ENCODE assay signal across 8 cellular contexts in the genomic region with DNA sequence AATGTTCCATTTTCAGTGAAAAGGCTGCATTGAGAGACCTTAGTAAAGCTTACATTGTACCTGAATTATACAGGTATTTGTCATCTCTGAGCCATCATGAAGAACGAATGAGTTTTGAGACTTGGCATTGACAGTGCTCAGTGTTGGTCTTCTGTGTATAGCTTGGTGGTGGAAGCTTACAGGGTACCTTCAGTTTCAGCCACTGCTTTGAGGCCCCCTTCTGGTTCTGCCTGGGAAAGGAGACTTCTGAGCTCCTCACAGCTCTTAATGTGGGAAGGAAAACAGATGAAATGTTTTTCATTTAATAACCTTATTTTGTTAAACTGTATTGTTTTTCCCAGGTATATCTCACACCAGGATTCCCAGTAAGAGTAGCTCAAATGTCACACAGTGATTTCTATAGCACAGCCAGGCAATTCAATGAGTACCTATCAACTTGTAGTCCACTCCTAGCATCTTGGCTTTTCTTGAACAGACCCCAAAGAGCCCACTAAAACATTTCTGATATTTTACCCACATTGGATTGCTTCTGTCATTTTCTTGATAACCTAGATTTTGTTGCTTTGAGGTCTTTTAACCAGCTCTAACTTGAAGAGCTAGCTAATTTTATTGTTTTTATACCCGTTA. TPM values are rescaled to one million over a fixed set of nuclear protein-coding genes. Genes with fewer than 3 reads are reported as not detected.
DNase-seq lines count a peak whose midpoint lies in the region; ATAC-seq, FAIRE-seq and TF ChIP-seq lines count a peak whose summit lies in the region.

No MANE protein-coding gene starts in this region.

- no peak overlapping the region for H3K4me3 Mint-ChIP-seq in CD4-positive, alpha-beta T cell
- H3K4me3 Mint-ChIP-seq in stimulated activated effector memory CD8-positive, alpha-beta T cell treated with anti-CD3 and anti-CD28 coated beads, Interleukin-12 subunit alpha, Interleukin-12 subunit beta, amount 100 ng/mL, for 72 hours, result no peak overlapping the region

- peak; percentile 40 for TF ChIP-seq CTCF in CD4-positive, alpha-beta T cell (IDR thresholded peaks at IDR 0.05)
- TF ChIP-seq CTCF in gastroesophageal sphincter (IDR thresholded peaks at IDR 0.05), result peak in 1 of 4 experiments; percentile 12

- CTCF ChIA-PET in CD4-positive, alpha-beta T cell (lab: Charles Lee), result interaction anchor here (0.7 kb wide), 1 partner anchor 48 kb away, joined by 3 read pairs; no protein-coding TSS in a partner anchor

- intact Hi-C loops in CD4-positive, alpha-beta T cell (cut with DNase I, micrococcal nuclease), result loop anchor here in 1 of 2 experiments (1.0 kb wide), 1 partner anchor 361 kb away; a partner anchor contains a TSS

- no peaks in the 10 kb centered on the region for H3K27me3 Mint-ChIP-seq in CD4-positive, alpha-beta T cell

- H3K36me3 ChIP-seq in gastroesophageal sphincter, result no peaks in the 10 kb centered on the region

- H3K27ac Mint-ChIP-seq in CD4-positive, alpha-beta T cell, result no peak overlapping the region
- H3K27ac Mint-ChIP-seq in stimulated activated effector memory CD8-positive, alpha-beta T cell treated with anti-CD3 and anti-CD28 coated beads, Interleukin-12 subunit alpha, Interleukin-12 subunit beta, amount 100 ng/mL, for 72 hours, result no peak overlapping the region

- no peaks in the 10 kb centered on the region for H3K9me3 ChIP-seq in CD4-positive, alpha-beta T cell (ENCODE audit: control insufficient read depth, low read length)
- H3K9me3 ChIP-seq in gastroesophageal sphincter, result no peaks in the 10 kb centered on the region

- peak in 7 of 10 experiments; percentile 1 to 21 (median 7) for DNase-seq in CD4-positive, alpha-beta T cell
- no peak for DNase-seq in GM18507 (ENCODE audit: extremely low spot score, insufficient read length, low read depth)
- peak; percentile 52 for DNase-seq in MV-4-11 (lab: John Stamatoyannopoulos, UW)
- peak; percentile 12 for DNase-seq in activated T-cell treated with anti-CD3 and anti-CD28 coated beads for 4 hours
- DNase-seq in hepatic stellate cell (ENCODE audit: low spot score), result peak; percentile 19
- DNase-seq in stimulated activated effector memory CD8-positive, alpha-beta T cell treated with anti-CD3 and anti-CD28 coated beads, Interleukin-12 subunit alpha, Interleukin-12 subunit beta, amount 100 ng/mL, for 72 hours (ENCODE audit: low spot score in 2 of 2), result no peak

- H3K36me3 Mint-ChIP-seq in CD4-positive, alpha-beta T cell (ENCODE audit: low read depth), result no peaks in the 10 kb centered on the region
- H3K36me3 Mint-ChIP-seq in stimulated activated effector memory CD8-positive, alpha-beta T cell treated with anti-CD3 and anti-CD28 coated beads, Interleukin-12 subunit alpha, Interleukin-12 subunit beta, amount 100 ng/mL, for 72 hours, result no peaks in the 10 kb centered on the region

- WGBS in gastroesophageal sphincter (ENCODE audit: low coverage in 1 of 2), 2 donors, result 51 to 100% methylated on average over 1 to 2 of the region's 2 CpGs

- peak; percentile 79 for FAIRE-seq in GM18507 (lab: Jason Lieb, UNC)

- TF ChIP-seq EP300 in gastroesophageal sphincter (IDR thresholded peaks at IDR 0.05), result no peak

- peaks cover 0 to 8% (median 0%) of the 10 kb centered on the region in 3 donors for H3K4me1 ChIP-seq in gastroesophageal sphincter

- H3K4me3 ChIP-seq in gastroesophageal sphincter, result no peak overlapping the region

- POLR2A ChIA-PET in CD4-positive, alpha-beta T cell (lab: Charles Lee), result interaction anchor here (1.1 kb wide), 1 partner anchor 361 kb away, joined by 3 read pairs; a partner anchor contains a TSS

- peak; percentile 67 for ATAC-seq in CD4-positive, alpha-beta T cell (ENCODE audit: poor library complexity)
- peak; percentile 92 for ATAC-seq in HG02763 (IDR thresholded peaks at IDR 0.05; ENCODE audit: unreplicated experiment)
- peak; percentile 83 for ATAC-seq in stimulated activated effector memory CD8-positive, alpha-beta T cell treated with anti-CD3 and anti-CD28 coated beads, Interleukin-12 subunit alpha, Interleukin-12 subunit beta, amount 100 ng/mL, for 72 hours
- ATAC-seq in gastroesophageal sphincter, result no peak

- H3K9me3 Mint-ChIP-seq in CD4-positive, alpha-beta T cell, result no peaks in the 10 kb centered on the region
- H3K9me3 Mint-ChIP-seq in stimulated activated effector memory CD8-positive, alpha-beta T cell treated with anti-CD3 and anti-CD28 coated beads, Interleukin-12 subunit alpha, Interleukin-12 subunit beta, amount 100 ng/mL, for 72 hours, result no peaks in the 10 kb centered on the region

- no peak overlapping the region for H3K27ac ChIP-seq in CD4-positive, alpha-beta T cell (ENCODE audit: low read depth, low read length)
- H3K27ac ChIP-seq in gastroesophageal sphincter, result no peak overlapping the region

- peaks cover 20% of the 10 kb centered on the region for H3K4me1 Mint-ChIP-seq in CD4-positive, alpha-beta T cell (ENCODE audit: low read depth)
- peaks cover 12% of the 10 kb centered on the region for H3K4me1 Mint-ChIP-seq in stimulated activated effector memory CD8-positive, alpha-beta T cell treated with anti-CD3 and anti-CD28 coated beads, Interleukin-12 subunit alpha, Interleukin-12 subunit beta, amount 100 ng/mL, for 72 hours

- TF ChIP-seq POLR2A in gastroesophageal sphincter (IDR thresholded peaks at IDR 0.05), result no peak

- no peaks in the 10 kb centered on the region for H3K27me3 ChIP-seq in CD4-positive, alpha-beta T cell (ENCODE audit: control insufficient read depth, insufficient read depth, low read length)
- H3K27me3 ChIP-seq in gastroesophageal sphincter, result no peaks in the 10 kb centered on the region

RNA-seq across cellular contexts. Expression of a gene that starts 5.6 kb away (rescaled TPM):
- under 1 TPM; 0.64 to 0.66 TPM for total RNA-seq in CD4-positive, alpha-beta T cell
- total RNA-seq in gastroesophageal sphincter, result 10 to 100 TPM in 1 of 4 donors, 1 to 10 TPM in 3; 1.6 to 13.1 (median 4.9) TPM

RNA-seq across cellular contexts. Expression of a gene that starts 6.4 kb away (rescaled TPM):
- 10 to 100 TPM; 19.0 to 22.8 TPM for total RNA-seq in CD4-positive, alpha-beta T cell
- 10 to 100 TPM; 53.6 to 95.4 (median 68.5) TPM for total RNA-seq in gastroesophageal sphincter

Comparison
In these comparisons a context has a peak if more than half of its experiments do, and no peak if none do; other contexts are left out.
1. DNase-seq: peak in CD4-positive, alpha-beta T cell (7 of 10), MV-4-11 (single experiment), activated T-cell treated with anti-CD3 and anti-CD28 coated beads for 4 hours (single experiment) and hepatic stellate cell (single experiment); none in GM18507 (single experiment) and stimulated activated effector memory CD8-positive, alpha-beta T cell treated with anti-CD3 and anti-CD28 coated beads, Interleukin-12 subunit alpha, Interleukin-12 subunit beta, amount 100 ng/mL, for 72 hours (0 of 2).